26 cellular contexts compared by ENCODE assay signal in genomic region chr4:111453216-111453615, GRCh38.
"Had no signal": no experiment of that assay in that cellular context is flagged by ENCODE, and none has a peak within 500 bp of the region (broad histone marks: within the 10 kb centered on the region; RNA-seq: fewer than 3 reads in every experiment).

No MANE protein-coding gene starts in this region.

- H3K27me3 ChIP-seq: body of pancreas, esophagus squamous epithelium had no signal

- DNase-seq: activated CD4-positive, alpha-beta memory T cell treated with anti-CD3 and anti-CD28 coated beads, Interleukin-2, amount 10 ng/mL, durations not matched to agents 7 days and 5 days; activated CD4-positive, alpha-beta T cell treated with anti-CD3 and anti-CD28 coated beads for 36 hours; activated CD4-positive, alpha-beta T cell treated with anti-CD3 and anti-CD28 coated beads, Interleukin-2, amount 10 ng/mL, durations not matched to agents 7 days and 5 days; activated CD4-positive, alpha-beta T cell treated with anti-CD3 and anti-CD28 coated beads, Interleukin-2, amount 50 U/mL, for 4 hours; activated CD4-positive, CD25-positive, alpha-beta regulatory T cell; activated CD4-positive, CD25-positive, alpha-beta regulatory T cell treated with anti-CD3 and anti-CD28 coated beads, Interleukin-2, amount 50 U/mL, for 72 hours; activated CD8-positive, alpha-beta memory T cell treated with anti-CD3 and anti-CD28 coated beads, Interleukin-2, amount 50 U/mL, for 48 hours; activated gamma-delta T cell; activated naive CD4-positive, alpha-beta T cell; activated naive CD4-positive, alpha-beta T cell treated with anti-CD3 and anti-CD28 coated beads, Interleukin-2, amount 10 ng/mL, durations not matched to agents 7 days and 5 days; activated naive CD8-positive, alpha-beta T cell treated with anti-CD3 and anti-CD28 coated beads, Interleukin-2, amount 10 ng/mL, durations not matched to agents 7 days and 5 days; activated T-cell treated with anti-CD3 and anti-CD28 coated beads for 4 hours; activated T-cell treated with anti-CD3 and anti-CD28 coated beads, Interleukin-2, amount 50 U/mL, for 24 hours; activated T-cell treated with anti-CD3 and anti-CD28 coated beads, Interleukin-2, amount 50 U/mL, for 72 hours; amniotic stem cell; anterior cingulate cortex; body of pancreas; caudate nucleus; cortex of kidney; dermis blood vessel endothelial cell; effector CD4-positive, alpha-beta T cell; esophagus squamous epithelium; head of caudate nucleus; T-helper 2 cell had no signal

- H3K4me1 ChIP-seq: body of pancreas, esophagus squamous epithelium had no signal

- H3K4me3 ChIP-seq: body of pancreas, esophagus squamous epithelium had no signal

- H3K9me3 ChIP-seq: body of pancreas, esophagus squamous epithelium had no signal

- ATAC-seq: activated CD4-positive, alpha-beta T cell treated with anti-CD3 and anti-CD28 coated beads for 36 hours; activated naive CD4-positive, alpha-beta T cell treated with anti-CD3 and anti-CD28 coated beads, Interleukin-2, amount 50 U/mL, for 72 hours; activated T-cell treated with anti-CD3 and anti-CD28 coated beads, Interleukin-2, amount 50 U/mL, for 72 hours; body of pancreas had no signal

- H3K36me3 ChIP-seq: esophagus squamous epithelium had no signal

- H3K27ac ChIP-seq: body of pancreas, epithelial cell of prostate, esophagus squamous epithelium had no signal
